In the genomic region with DNA sequence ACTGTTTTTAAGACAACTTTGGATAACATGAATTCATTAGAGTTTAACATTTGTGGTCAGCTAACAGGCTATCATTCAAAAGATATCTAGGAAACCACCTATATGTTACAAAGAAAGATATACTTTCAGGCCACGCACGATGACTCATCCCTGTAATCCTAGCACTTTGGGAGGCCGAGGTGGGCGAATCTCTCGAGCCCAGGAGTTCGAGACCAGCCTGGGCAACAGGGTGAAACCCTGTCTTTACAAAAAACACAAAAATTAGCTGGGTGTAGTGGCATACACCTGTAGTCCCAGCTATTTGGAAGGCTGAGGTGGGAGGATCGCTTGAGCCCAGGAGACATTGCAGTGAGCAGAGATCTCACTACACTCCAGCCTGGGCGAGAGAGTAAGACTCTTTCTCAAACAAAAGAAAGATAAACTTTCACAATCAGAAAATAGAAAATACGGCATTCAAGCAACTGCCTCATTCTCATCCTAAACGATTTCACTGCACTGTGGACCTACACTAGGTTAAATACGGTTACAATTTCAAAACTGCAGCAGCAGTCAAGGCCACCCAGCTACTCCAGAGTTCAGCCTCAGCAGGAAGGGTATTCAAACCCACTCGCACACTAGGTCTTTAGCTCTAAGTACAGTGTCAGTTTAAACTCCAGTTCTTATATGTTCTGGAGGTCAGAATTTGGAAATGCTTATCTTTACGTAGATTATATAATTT, we compare ENCODE assay signal across 1 cellular context.
TF ChIP-seq lines count a peak whose summit lies in the region.

No MANE protein-coding gene starts in this region.

TF ChIP-seq in K562, 482 proteins besides CTCF, POLR2A, EP300 and RAD21 (continued from another document and continues in another):
- TF ChIP-seq TRIM25 (IDR thresholded peaks at IDR 0.05; ENCODE audit: borderline replicate concordance): no peak
- TF ChIP-seq CREB5 (CRISPR knock-in tag; IDR thresholded peaks at IDR 0.05): no peak
- TF ChIP-seq, protein P1, sequence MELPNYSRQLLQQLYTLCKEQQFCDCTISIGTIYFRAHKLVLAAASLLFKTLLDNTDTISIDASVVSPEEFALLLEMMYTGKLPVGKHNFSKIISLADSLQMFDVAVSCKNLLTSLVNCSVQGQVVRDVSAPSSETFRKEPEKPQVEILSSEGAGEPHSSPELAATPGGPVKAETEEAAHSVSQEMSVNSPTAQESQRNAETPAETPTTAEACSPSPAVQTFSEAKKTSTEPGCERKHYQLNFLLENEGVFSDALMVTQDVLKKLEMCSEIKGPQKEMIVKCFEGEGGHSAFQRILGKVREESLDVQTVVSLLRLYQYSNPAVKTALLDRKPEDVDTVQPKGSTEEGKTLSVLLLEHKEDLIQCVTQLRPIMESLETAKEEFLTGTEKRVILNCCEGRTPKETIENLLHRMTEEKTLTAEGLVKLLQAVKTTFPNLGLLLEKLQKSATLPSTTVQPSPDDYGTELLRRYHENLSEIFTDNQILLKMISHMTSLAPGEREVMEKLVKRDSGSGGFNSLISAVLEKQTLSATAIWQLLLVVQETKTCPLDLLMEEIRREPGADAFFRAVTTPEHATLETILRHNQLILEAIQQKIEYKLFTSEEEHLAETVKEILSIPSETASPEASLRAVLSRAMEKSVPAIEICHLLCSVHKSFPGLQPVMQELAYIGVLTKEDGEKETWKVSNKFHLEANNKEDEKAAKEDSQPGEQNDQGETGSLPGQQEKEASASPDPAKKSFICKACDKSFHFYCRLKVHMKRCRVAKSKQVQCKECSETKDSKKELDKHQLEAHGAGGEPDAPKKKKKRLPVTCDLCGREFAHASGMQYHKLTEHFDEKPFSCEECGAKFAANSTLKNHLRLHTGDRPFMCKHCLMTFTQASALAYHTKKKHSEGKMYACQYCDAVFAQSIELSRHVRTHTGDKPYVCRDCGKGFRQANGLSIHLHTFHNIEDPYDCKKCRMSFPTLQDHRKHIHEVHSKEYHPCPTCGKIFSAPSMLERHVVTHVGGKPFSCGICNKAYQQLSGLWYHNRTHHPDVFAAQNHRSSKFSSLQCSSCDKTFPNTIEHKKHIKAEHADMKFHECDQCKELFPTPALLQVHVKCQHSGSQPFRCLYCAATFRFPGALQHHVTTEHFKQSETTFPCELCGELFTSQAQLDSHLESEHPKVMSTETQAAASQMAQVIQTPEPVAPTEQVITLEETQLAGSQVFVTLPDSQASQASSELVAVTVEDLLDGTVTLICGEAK (IDR thresholded peaks at IDR 0.05): no peak
- TF ChIP-seq, protein P1 (CRISPR knock-in tag; IDR thresholded peaks at IDR 0.05): no peak
- TF ChIP-seq ZNF407 (IDR thresholded peaks at IDR 0.05; ENCODE audit: low read depth): no peak
- peak; percentile 52; the same call in 1 of the 2 replicates for TF ChIP-seq SOX6 (IDR thresholded peaks at IDR 0.05)
- peak; percentile 82 for TF ChIP-seq ARID1B (IDR thresholded peaks at IDR 0.05)
- TF ChIP-seq SIN3B (IDR thresholded peaks at IDR 0.05; ENCODE audit: low read depth): no peak
- no peak for TF ChIP-seq ZNF717 (CRISPR knock-in tag; IDR thresholded peaks at IDR 0.05)
- no peak for TF ChIP-seq SIN3A (IDR thresholded peaks at IDR 0.05; ENCODE audit: borderline replicate concordance in 2 of 2, control insufficient read depth in 1 of 2, low read depth in 2 of 2, low read length in 2 of 2)
- TF ChIP-seq, protein P2, sequence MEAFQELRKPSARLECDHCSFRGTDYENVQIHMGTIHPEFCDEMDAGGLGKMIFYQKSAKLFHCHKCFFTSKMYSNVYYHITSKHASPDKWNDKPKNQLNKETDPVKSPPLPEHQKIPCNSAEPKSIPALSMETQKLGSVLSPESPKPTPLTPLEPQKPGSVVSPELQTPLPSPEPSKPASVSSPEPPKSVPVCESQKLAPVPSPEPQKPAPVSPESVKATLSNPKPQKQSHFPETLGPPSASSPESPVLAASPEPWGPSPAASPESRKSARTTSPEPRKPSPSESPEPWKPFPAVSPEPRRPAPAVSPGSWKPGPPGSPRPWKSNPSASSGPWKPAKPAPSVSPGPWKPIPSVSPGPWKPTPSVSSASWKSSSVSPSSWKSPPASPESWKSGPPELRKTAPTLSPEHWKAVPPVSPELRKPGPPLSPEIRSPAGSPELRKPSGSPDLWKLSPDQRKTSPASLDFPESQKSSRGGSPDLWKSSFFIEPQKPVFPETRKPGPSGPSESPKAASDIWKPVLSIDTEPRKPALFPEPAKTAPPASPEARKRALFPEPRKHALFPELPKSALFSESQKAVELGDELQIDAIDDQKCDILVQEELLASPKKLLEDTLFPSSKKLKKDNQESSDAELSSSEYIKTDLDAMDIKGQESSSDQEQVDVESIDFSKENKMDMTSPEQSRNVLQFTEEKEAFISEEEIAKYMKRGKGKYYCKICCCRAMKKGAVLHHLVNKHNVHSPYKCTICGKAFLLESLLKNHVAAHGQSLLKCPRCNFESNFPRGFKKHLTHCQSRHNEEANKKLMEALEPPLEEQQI (IDR thresholded peaks at IDR 0.05): peak; percentile 79
- no peak for TF ChIP-seq ZNF436 (CRISPR knock-in tag; IDR thresholded peaks at IDR 0.05)
- TF ChIP-seq TSC22D4 (tag; IDR thresholded peaks at IDR 0.05): no peak
- TF ChIP-seq BRCA1 (IDR thresholded peaks at IDR 0.05): no peak
- TF ChIP-seq BRCA1 (CRISPR knock-in tag; IDR thresholded peaks at IDR 0.05): no peak
- TF ChIP-seq HDAC1 (IDR thresholded peaks at IDR 0.05): no peak
- peak; percentile 29; the same call in 1 of the 2 replicates for TF ChIP-seq CEBPB (tag; IDR thresholded peaks at IDR 0.05)
- TF ChIP-seq FOXM1 (IDR thresholded peaks at IDR 0.05; ENCODE audit: low read depth): 0 out of 2 replicates have a peak, but pooled peaks have one; percentile 9
- TF ChIP-seq FOXM1 (CRISPR knock-in tag; IDR thresholded peaks at IDR 0.05; ENCODE audit: low read depth): no peak
- TF ChIP-seq SMAD4 (CRISPR knock-in tag; conservative IDR thresholded peaks at IDR 0.05): 0 out of 2 replicates have a peak, but pooled peaks have one; percentile 26
- TF ChIP-seq TAL1 (IDR thresholded peaks at IDR 0.05): peak; percentile 43
- peak; percentile 54 for TF ChIP-seq TBP (optimal IDR thresholded peaks at IDR 0.05; ENCODE audit: low read depth, low read length)
- TF ChIP-seq GTF3C2 (IDR thresholded peaks at IDR 0.05; ENCODE audit: borderline replicate concordance, extremely low read depth, insufficient read length): peak; percentile 69
